8 cellular contexts compared by ENCODE assay signal in the genomic region with DNA sequence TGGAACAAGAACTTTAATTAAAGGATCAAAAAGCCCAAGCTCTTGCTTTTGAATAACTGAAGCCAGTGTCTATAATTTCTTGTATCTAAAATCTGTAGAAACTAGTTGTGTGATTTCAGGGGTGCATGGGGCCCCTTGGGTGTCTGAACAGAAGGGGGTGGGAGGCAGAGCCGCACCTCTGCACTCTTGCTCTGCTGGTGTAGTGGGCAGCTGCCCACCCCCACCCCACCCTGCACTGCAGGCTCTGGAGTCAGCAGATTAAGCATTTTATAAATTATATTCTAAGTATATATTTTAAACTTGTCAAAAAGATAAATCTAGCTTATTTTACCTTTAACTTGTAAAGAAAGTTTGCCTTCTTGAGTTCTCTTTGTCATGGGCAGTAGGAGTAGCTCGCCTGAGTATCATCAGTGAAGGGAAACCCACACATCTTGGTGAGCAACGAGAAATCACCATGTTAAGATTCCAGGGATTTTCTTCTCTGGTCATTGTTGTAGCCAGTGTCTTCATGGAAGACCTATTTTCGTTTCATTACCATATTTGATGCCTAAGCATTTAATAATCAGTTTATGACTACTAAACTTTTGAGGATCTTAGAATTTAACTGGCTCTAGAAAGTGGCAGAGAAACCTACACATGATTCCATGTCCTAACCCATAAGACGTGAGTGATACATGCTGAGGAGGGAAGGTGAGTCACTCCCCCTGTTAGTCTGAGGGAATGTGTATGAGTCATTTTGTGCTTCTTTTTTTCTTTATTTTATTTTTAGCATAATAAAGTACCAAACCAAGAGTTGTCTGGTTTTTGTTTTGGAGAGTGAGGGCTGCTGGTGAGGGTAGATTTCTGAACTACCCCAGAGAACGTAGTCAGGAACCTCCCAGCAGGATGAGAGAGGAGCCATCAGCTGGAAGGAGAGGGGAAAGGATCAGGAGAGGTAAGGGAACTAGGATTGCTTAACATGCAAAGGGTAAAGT. TPM values are rescaled to one million over a fixed set of nuclear protein-coding genes. Genes with fewer than 3 reads are reported as not detected.
A peak's percentile ranks its signal among the peaks of the same experiment; 100 is the strongest.
DNase-seq lines count a peak whose midpoint lies in the region; ATAC-seq and TF ChIP-seq lines count a peak whose summit lies in the region.

No MANE protein-coding gene starts in this region.

- H3K9me3 Mint-ChIP-seq in activated T-cell treated with anti-CD3 and anti-CD28 coated beads, Interleukin-2, amount 50 U/mL, for 24 hours, result no peaks in the 10 kb centered on the region

- intact Hi-C loops in esophagus squamous epithelium (cut with DNase I), result no loop called here

- H3K4me3 Mint-ChIP-seq in activated T-cell treated with anti-CD3 and anti-CD28 coated beads, Interleukin-2, amount 50 U/mL, for 24 hours, result peak overlapping the region; percentile 61

- WGBS in esophagus squamous epithelium, 2 donors, result 17 to 26% methylated on average over 6 of the region's 6 CpGs
- 31% methylated on average over 6 of the region's 6 CpGs for WGBS in suprapubic skin

- peak overlapping the region; percentile 93 for H3K27ac Mint-ChIP-seq in activated T-cell treated with anti-CD3 and anti-CD28 coated beads, Interleukin-2, amount 50 U/mL, for 24 hours

- H3K4me1 ChIP-seq in esophagus squamous epithelium, result peaks cover 10 to 29% (median 17%) of the 10 kb centered on the region in 3 donors
- H3K4me1 ChIP-seq in suprapubic skin, result peaks cover 24% of the 10 kb centered on the region

- H3K36me3 Mint-ChIP-seq in activated T-cell treated with anti-CD3 and anti-CD28 coated beads, Interleukin-2, amount 50 U/mL, for 24 hours (ENCODE audit: low read depth), result no peaks in the 10 kb centered on the region

- peak; percentile 47 for DNase-seq in activated T-cell treated with anti-CD3 and anti-CD28 coated beads, Interleukin-2, amount 50 U/mL, for 24 hours
- DNase-seq in activated T-cell treated with anti-CD3 and anti-CD28 coated beads, Interleukin-2, amount 50 U/mL, for 1 hour, result no peak
- DNase-seq in RWPE1 (ENCODE audit: low spot score) (peak; percentile 91), esophagus squamous epithelium (lab: John Stamatoyannopoulos, UW) (no peak), suprapubic skin (ENCODE audit: low spot score in 2 of 2) (no peak), SHP77 treated with DMSO at 0.1 percent for 48 hours (lab: John Stamatoyannopoulos, UW) (no peak), ureter (ENCODE audit: low spot score) (no peak)

- H3K27me3 ChIP-seq in esophagus squamous epithelium (no peaks in the 10 kb centered on the region), suprapubic skin (no peaks in the 10 kb centered on the region)

- H3K9me3 ChIP-seq in esophagus squamous epithelium (no peaks in the 10 kb centered on the region), suprapubic skin (no peaks in the 10 kb centered on the region)

- no peak for TF ChIP-seq POLR2A in esophagus squamous epithelium (IDR thresholded peaks at IDR 0.05)
- TF ChIP-seq POLR2A in suprapubic skin (IDR thresholded peaks at IDR 0.05), result no peak

- H3K27me3 Mint-ChIP-seq in activated T-cell treated with anti-CD3 and anti-CD28 coated beads, Interleukin-2, amount 50 U/mL, for 24 hours, result no peaks in the 10 kb centered on the region

- peaks cover 35% of the 10 kb centered on the region for H3K4me1 Mint-ChIP-seq in activated T-cell treated with anti-CD3 and anti-CD28 coated beads, Interleukin-2, amount 50 U/mL, for 24 hours (ENCODE audit: low read depth)

- peak; percentile 87 for ATAC-seq in HG02885 (IDR thresholded peaks at IDR 0.05; ENCODE audit: poor library complexity, unreplicated experiment)

- TF ChIP-seq CTCF in RWPE1 (conservative IDR thresholded peaks at IDR 0.05; ENCODE audit: low read depth) (no peak), esophagus squamous epithelium (IDR thresholded peaks at IDR 0.05) (no peak), suprapubic skin (IDR thresholded peaks at IDR 0.05) (no peak)

- POLR2A ChIA-PET in RWPE1 (lab: Yijun Ruan, JAX; ENCODE audit: low non-redundant PET), result interaction anchor here (0.6 kb wide), 1 partner anchor 524 kb away, joined by 5 read pairs; no protein-coding TSS in a partner anchor

- no peak for TF ChIP-seq EP300 in suprapubic skin (IDR thresholded peaks at IDR 0.05)

- CTCF ChIA-PET in RWPE1 (lab: Yijun Ruan, JAX), result no interaction called here

- no peak overlapping the region for H3K4me3 ChIP-seq in esophagus squamous epithelium
- no peak overlapping the region for H3K4me3 ChIP-seq in suprapubic skin

- H3K36me3 ChIP-seq in esophagus squamous epithelium, result no peaks in the 10 kb centered on the region
- H3K36me3 ChIP-seq in suprapubic skin, result no peaks in the 10 kb centered on the region

- H3K27ac ChIP-seq in RWPE1, result peak overlapping the region; percentile 83
- peak overlapping the region in 3 of 4 donors; percentile 54 to 66 (median 59) for H3K27ac ChIP-seq in esophagus squamous epithelium
- H3K27ac ChIP-seq in suprapubic skin, result peak overlapping the region; percentile 36

RNA-seq across cellular contexts. Expression of a gene that starts 7.7 kb away (rescaled TPM):
- total RNA-seq in esophagus squamous epithelium, result under 1 TPM in 1 of 4 donors, not detected in 3; 0.19 TPM
- total RNA-seq in suprapubic skin, result under 1 TPM in 2 of 4 donors, not detected in 2; 0.34 to 0.80 TPM
- total RNA-seq in ureter, result not detected

RNA-seq across cellular contexts. Expression of a gene that starts 35.7 kb away (rescaled TPM):
- total RNA-seq in esophagus squamous epithelium, result 100 to 1,000 TPM; 189 to 446 (median 280) TPM
- total RNA-seq in suprapubic skin, result 100 to 1,000 TPM; 212 to 327 (median 271) TPM
- 273 TPM for total RNA-seq in ureter

Comparison
In these comparisons a context has a peak if more than half of its experiments do, and no peak if none do; other contexts are left out.
1. DNase-seq: peak in activated T-cell treated with anti-CD3 and anti-CD28 coated beads, Interleukin-2, amount 50 U/mL, for 24 hours (single experiment) and RWPE1 (single experiment); none in activated T-cell treated with anti-CD3 and anti-CD28 coated beads, Interleukin-2, amount 50 U/mL, for 1 hour (single experiment), esophagus squamous epithelium (single experiment), suprapubic skin (0 of 2), SHP77 treated with DMSO at 0.1 percent for 48 hours (single experiment) and ureter (single experiment).
2. Peak in every context shown above with its lines, with median percentiles within 50 percentile points of each other: H3K27ac ChIP-seq.